20 cellular contexts compared by ENCODE assay signal in the genomic region with DNA sequence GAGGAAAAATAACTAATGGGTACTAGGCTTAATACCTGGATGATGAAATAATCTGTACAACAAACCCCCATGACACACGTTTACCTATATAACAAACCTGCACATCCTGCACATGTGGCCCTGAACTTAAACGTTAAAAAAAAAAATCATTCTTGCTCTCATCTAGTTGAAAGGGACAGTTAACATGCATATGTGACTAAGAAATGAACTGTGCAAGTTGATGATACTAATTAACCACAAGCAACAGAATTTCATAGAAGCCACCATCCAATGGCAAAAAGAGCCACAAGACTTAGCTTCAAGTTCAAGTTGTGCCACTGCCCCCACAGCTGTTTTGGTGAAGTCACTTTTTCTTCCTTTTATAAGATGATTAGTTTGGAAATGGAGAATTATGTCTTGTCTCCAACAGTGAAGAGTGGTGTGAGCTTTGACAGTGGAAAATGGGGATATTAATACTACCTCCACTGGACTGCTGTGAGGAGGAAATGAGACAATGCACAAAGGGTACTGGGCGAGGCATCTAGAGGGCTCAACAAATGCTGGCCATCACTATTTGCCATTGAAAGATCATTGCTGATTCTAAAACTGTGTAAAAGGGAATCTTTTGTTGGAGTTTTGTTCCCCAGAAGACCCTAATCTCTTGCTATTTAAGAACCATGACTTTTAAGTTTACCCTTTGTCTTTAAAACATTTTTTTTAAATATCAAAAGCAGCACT.
DNase-seq lines count a peak whose midpoint lies in the region; ATAC-seq and TF ChIP-seq lines count a peak whose summit lies in the region.
"Had no signal": no experiment of that assay in that cellular context is flagged by ENCODE, and none has a peak within 500 bp of the region (broad histone marks: within the 10 kb centered on the region; RNA-seq: fewer than 3 reads in every experiment).

No MANE protein-coding gene starts in this region.

- H3K36me3 Mint-ChIP-seq in stimulated activated memory B cell treated with anti-CD40 and anti-IgM and Interleukin-4, amounts not matched to agents 10 μg/mL and 1 μg/mL and 100 μg/mL, for 72 hours, result peaks cover 27% of the 10 kb centered on the region

- peak; percentile 24 for ATAC-seq in GM18517 (IDR thresholded peaks at IDR 0.05; ENCODE audit: unreplicated experiment)
- peak; percentile 32 for ATAC-seq in GM21723 (IDR thresholded peaks at IDR 0.05; ENCODE audit: unreplicated experiment)
- ATAC-seq in HG03460 (IDR thresholded peaks at IDR 0.05; ENCODE audit: unreplicated experiment), result peak; percentile 44
- peak; percentile 55 for ATAC-seq in stimulated activated memory B cell treated with anti-CD40 and anti-IgM and Interleukin-4, amounts not matched to agents 10 μg/mL and 1 μg/mL and 100 μg/mL, for 72 hours
- ATAC-seq in GM21576 (IDR thresholded peaks at IDR 0.05; ENCODE audit: unreplicated experiment), result no peak
- ATAC-seq in lower lobe of right lung, result no peak
- ATAC-seq: gastroesophageal sphincter, left lobe of liver had no signal

- no peaks in the 10 kb centered on the region for H3K27me3 ChIP-seq in lower lobe of right lung (ENCODE audit: low read depth)
- H3K27me3 ChIP-seq: adrenal gland, BE2C, thyroid gland had no signal

- intact Hi-C loops in lower lobe of right lung (cut with DNase I), result no loop called here

- no peaks in the 10 kb centered on the region for H3K4me1 ChIP-seq in lower lobe of right lung
- H3K4me1 ChIP-seq: BE2C, thyroid gland had no signal

- peak overlapping the region; percentile 11 for H3K4me3 Mint-ChIP-seq in stimulated activated memory B cell treated with anti-CD40 and anti-IgM and Interleukin-4, amounts not matched to agents 10 μg/mL and 1 μg/mL and 100 μg/mL, for 72 hours

- no peaks in the 10 kb centered on the region for H3K27me3 Mint-ChIP-seq in stimulated activated memory B cell treated with anti-CD40 and anti-IgM and Interleukin-4, amounts not matched to agents 10 μg/mL and 1 μg/mL and 100 μg/mL, for 72 hours

- H3K27ac Mint-ChIP-seq in stimulated activated memory B cell treated with anti-CD40 and anti-IgM and Interleukin-4, amounts not matched to agents 10 μg/mL and 1 μg/mL and 100 μg/mL, for 72 hours, result peak overlapping the region; percentile 93

- no peaks in the 10 kb centered on the region for H3K36me3 ChIP-seq in lower lobe of right lung
- H3K36me3 ChIP-seq: adrenal gland, BE2C, gastroesophageal sphincter, thyroid gland had no signal

- H3K27ac ChIP-seq in lower lobe of right lung, result no peak overlapping the region
- H3K27ac ChIP-seq: adrenal gland, gastroesophageal sphincter, thyroid gland had no signal

- DNase-seq in lower lobe of right lung (no peak), NCI-H1417 (lab: John Stamatoyannopoulos, UW) (no peak), NCI-H1436 (lab: John Stamatoyannopoulos, UW) (no peak)
- DNase-seq: activated CD4-positive, alpha-beta T cell treated with anti-CD3 and anti-CD28 coated beads for 48 hours; activated effector memory CD4-positive, alpha-beta T cell treated with Interleukin-2 at 50 U/mL for 16 hours; adrenal gland; BE2C; dermis blood vessel endothelial cell; GDM1; NCI-H1694; RPMI8226; SW 1271; thyroid gland had no signal

- no peak overlapping the region for H3K4me3 ChIP-seq in lower lobe of right lung
- H3K4me3 ChIP-seq: adrenal gland, gastroesophageal sphincter, thyroid gland had no signal

- peaks cover 69% of the 10 kb centered on the region for H3K4me1 Mint-ChIP-seq in stimulated activated memory B cell treated with anti-CD40 and anti-IgM and Interleukin-4, amounts not matched to agents 10 μg/mL and 1 μg/mL and 100 μg/mL, for 72 hours

- H3K9me3 ChIP-seq in lower lobe of right lung, result no peaks in the 10 kb centered on the region
- H3K9me3 ChIP-seq: adrenal gland, BE2C, gastroesophageal sphincter, thyroid gland had no signal

- TF ChIP-seq CTCF in lower lobe of right lung (IDR thresholded peaks at IDR 0.05), result no peak

- no peaks in the 10 kb centered on the region for H3K9me3 Mint-ChIP-seq in stimulated activated memory B cell treated with anti-CD40 and anti-IgM and Interleukin-4, amounts not matched to agents 10 μg/mL and 1 μg/mL and 100 μg/mL, for 72 hours

Comparison
In these comparisons a context has a peak if more than half of its experiments do, and no peak if none do; other contexts are left out.
1. ATAC-seq: peak in GM18517 (single experiment), GM21723 (single experiment), HG03460 (single experiment) and stimulated activated memory B cell treated with anti-CD40 and anti-IgM and Interleukin-4, amounts not matched to agents 10 μg/mL and 1 μg/mL and 100 μg/mL, for 72 hours (single experiment); none in GM21576 (single experiment) and lower lobe of right lung (0 of 2).